ENCODE assay signal across 8 cellular contexts in the genomic region with DNA sequence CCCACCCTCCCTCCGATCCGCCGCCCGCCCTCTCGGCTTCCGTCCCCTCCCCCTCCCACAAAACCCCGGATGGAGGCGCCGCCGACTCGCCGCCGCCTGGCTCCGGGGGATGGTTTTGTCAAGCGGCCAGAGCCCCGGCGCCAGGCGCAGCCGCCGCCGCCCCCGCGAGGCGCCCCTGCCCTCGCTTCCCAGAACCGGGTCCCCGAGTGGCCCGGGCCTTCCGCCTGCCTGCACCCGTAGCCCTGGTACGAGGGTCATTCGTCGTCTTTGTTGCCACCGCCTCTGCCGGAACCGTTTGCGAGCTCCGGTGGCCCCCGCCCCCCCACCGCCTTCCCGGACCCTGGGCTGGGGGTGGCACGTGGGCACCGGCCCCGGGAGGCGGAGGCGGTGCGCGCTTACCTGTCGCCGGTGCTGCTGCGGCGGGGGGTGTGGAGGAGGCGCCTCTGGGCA. TPM values are rescaled to one million over a fixed set of nuclear protein-coding genes. Genes with fewer than 3 reads are reported as not detected.
DNase-seq lines count a peak whose midpoint lies in the region; ATAC-seq, FAIRE-seq and TF ChIP-seq lines count a peak whose summit lies in the region.

No MANE protein-coding gene starts in this region.

- WGBS in gastroesophageal sphincter (ENCODE audit: low coverage in 1 of 2), 2 donors = no CpG with 5 or more reads among the region's 53 CpGs

- no peak for TF ChIP-seq CTCF in BE2C (IDR thresholded peaks at IDR 0.05; ENCODE audit: low read depth, low read length)
- TF ChIP-seq CTCF in gastroesophageal sphincter (IDR thresholded peaks at IDR 0.05) = peak in 1 of 4 experiments; percentile 17
- TF ChIP-seq CTCF in neutrophil (IDR thresholded peaks at IDR 0.05) = no peak

- ATAC-seq in HG03439 (IDR thresholded peaks at IDR 0.05; ENCODE audit: unreplicated experiment) (peak; percentile 15), gastroesophageal sphincter (peak; percentile 26)

- H3K27me3 ChIP-seq in BE2C (no peaks in the 10 kb centered on the region), SJSA1 (replicated peaks) (no peaks in the 10 kb centered on the region), gastroesophageal sphincter (no peaks in the 10 kb centered on the region), neutrophil (no peaks in the 10 kb centered on the region)

- H3K36me3 ChIP-seq in BE2C (peaks cover 7% of the 10 kb centered on the region; the same call in 1 of the 2 replicates), SJSA1 (peaks cover 33% of the 10 kb centered on the region), gastroesophageal sphincter (no peaks in the 10 kb centered on the region), neutrophil (peaks cover 3% of the 10 kb centered on the region)

- TF ChIP-seq EP300 in gastroesophageal sphincter (IDR thresholded peaks at IDR 0.05) = no peak

- no peak for FAIRE-seq in GM19239 (lab: Jason Lieb, UNC)

- H3K4me1 ChIP-seq in BE2C (peaks cover 4% of the 10 kb centered on the region), SJSA1 (replicated peaks) (peaks cover 31% of the 10 kb centered on the region), gastroesophageal sphincter (peaks cover 7 to 67% (median 17%) of the 10 kb centered on the region in 3 donors), neutrophil (ENCODE audit: control insufficient read depth in 1 of 2, insufficient read depth in 1 of 2, low read depth in 1 of 2, low read length in 1 of 2) (peaks cover 36 to 41% of the 10 kb centered on the region in 2 experiments)

- TF ChIP-seq POLR2A in gastroesophageal sphincter (IDR thresholded peaks at IDR 0.05) = peak; percentile 21 to 34

- peak overlapping the region; percentile 94 for H3K27ac ChIP-seq in SJSA1
- H3K27ac ChIP-seq in gastroesophageal sphincter = peak overlapping the region; percentile 97 to 100 (median 99)
- peak overlapping the region; percentile 99 for H3K27ac ChIP-seq in neutrophil
- H3K27ac ChIP-seq in substantia nigra (ENCODE audit: low read depth, low read length, poor library complexity, severe bottlenecking) = peak overlapping the region; percentile 99

- H3K4me3 ChIP-seq in BE2C (ENCODE audit: low read depth, low read length) = peak overlapping the region; percentile 89
- peak overlapping the region; percentile 98 for H3K4me3 ChIP-seq in SJSA1
- H3K4me3 ChIP-seq in gastroesophageal sphincter = peak overlapping the region; percentile 94 to 100
- H3K4me3 ChIP-seq in neutrophil (ENCODE audit: low read depth in 1 of 2, low read length in 1 of 2) = peak overlapping the region; percentile 74 to 90

- H3K9me3 ChIP-seq in BE2C (no peaks in the 10 kb centered on the region), SJSA1 (replicated peaks) (peaks cover 4% of the 10 kb centered on the region; the same call in 1 of the 2 replicates), gastroesophageal sphincter (no peaks in the 10 kb centered on the region), neutrophil (no peaks in the 10 kb centered on the region)

- DNase-seq in BE2C (peak; percentile 87), GM19239 (ENCODE audit: insufficient read length, low spot score) (peak; percentile 26), SJSA1 (ENCODE audit: low read depth in 1 of 2, low spot score in 2 of 2) (peak; percentile 76 to 84), substantia nigra (lab: John Stamatoyannopoulos, UW) (peak in 45 of 49 donors; percentile 38 to 85 (median 65))
- DNase-seq in activated gamma-delta T cell treated with anti-CD3 and anti-CD28 coated beads, Interleukin-2, amount 50 U/mL, for 16 hours (ENCODE audit: low read depth) = peak; percentile 75

RNA-seq across cellular contexts. Expression of gene ZBTB2, which starts 0.3 kb away (rescaled TPM):
- polyA plus RNA-seq in BE2C (2012; ENCODE audit: insufficient read depth, insufficient read length, low read depth) = 15.9 TPM
- 21.1 and 23.4 TPM in 2 replicates for total RNA-seq in SJSA1 (2014; rRNA removed; shearing (Covaris generic))
- total RNA-seq in gastroesophageal sphincter = 10 to 100 TPM; 11.4 to 15.1 (median 12.4) TPM

Comparison
In these comparisons a context has a peak if more than half of its experiments do, and no peak if none do; other contexts are left out.
1. Peak in every context shown above with its lines: DNase-seq, ATAC-seq, H3K4me3 ChIP-seq and H3K27ac ChIP-seq.
2. DNase-seq: peak in every context shown above with its lines; median percentile 87 in BE2C; 80 in SJSA1; 75 in activated gamma-delta T cell treated with anti-CD3 and anti-CD28 coated beads, Interleukin-2, amount 50 U/mL, for 16 hours; 65 in substantia nigra; 26 in GM19239.